In genomic region chr2:239750929-239751718, GRCh38 we compare ENCODE assay signal across 9 cellular contexts.
"Had no signal": no experiment of that assay in that cellular context is flagged by ENCODE, and none has a peak within 500 bp of the region (broad histone marks: within the 10 kb centered on the region; RNA-seq: fewer than 3 reads in every experiment).

No MANE protein-coding gene starts in this region.

- H3K27ac ChIP-seq: esophagus squamous epithelium, sigmoid colon, stomach, thyroid gland had no signal

- H3K27me3 ChIP-seq: sigmoid colon, thyroid gland had no signal

- ATAC-seq: left colon had no signal

- H3K4me3 ChIP-seq: esophagus squamous epithelium, sigmoid colon, stomach, thyroid gland had no signal

- H3K9me3 ChIP-seq: esophagus squamous epithelium, sigmoid colon, stomach, thyroid gland had no signal

- FAIRE-seq: astrocyte, urothelium cell line had no signal

- DNase-seq: esophagus squamous epithelium, foreskin fibroblast, immature natural killer cell, sigmoid colon, stomach, thyroid gland had no signal

- H3K4me1 ChIP-seq: thyroid gland had no signal

- H3K36me3 ChIP-seq: esophagus squamous epithelium, sigmoid colon, stomach, thyroid gland had no signal
